In genomic region chr7:134366481-134366880, GRCh38 we compare ENCODE assay signal across 16 cellular contexts.
"Had no signal": no experiment of that assay in that cellular context is flagged by ENCODE, and none has a peak within 500 bp of the region (broad histone marks: within the 10 kb centered on the region; RNA-seq: fewer than 3 reads in every experiment).

No MANE protein-coding gene starts in this region.

- H3K4me3 Mint-ChIP-seq: activated CD4-positive, alpha-beta T cell treated with anti-CD3 and anti-CD28 coated beads for 36 hours; activated CD8-positive, alpha-beta T cell treated with anti-CD3 and anti-CD28 coated beads for 36 hours; activated naive CD8-positive, alpha-beta T cell treated with anti-CD3 and anti-CD28 coated beads, Interleukin-2, amount 10 ng/mL, durations not matched to agents 7 days and 5 days; memory B cell; nephron had no signal

- H3K4me1 Mint-ChIP-seq: activated CD4-positive, alpha-beta T cell treated with anti-CD3 and anti-CD28 coated beads for 36 hours; activated naive CD8-positive, alpha-beta T cell treated with anti-CD3 and anti-CD28 coated beads, Interleukin-2, amount 10 ng/mL, durations not matched to agents 7 days and 5 days; memory B cell had no signal

- ATAC-seq: activated CD4-positive, alpha-beta T cell treated with anti-CD3 and anti-CD28 coated beads for 36 hours; activated CD8-positive, alpha-beta T cell treated with anti-CD3 and anti-CD28 coated beads for 36 hours; foreskin keratinocyte; stimulated activated naive CD8-positive, alpha-beta T cell treated with anti-CD3 and anti-CD28 coated beads, Interleukin-15, Interleukin-2, amounts not matched to agents 100 U/mL and 50 U/mL, for 24 hours; upper lobe of right lung had no signal

- H3K27ac Mint-ChIP-seq: activated CD4-positive, alpha-beta T cell treated with anti-CD3 and anti-CD28 coated beads for 36 hours; activated CD8-positive, alpha-beta T cell treated with anti-CD3 and anti-CD28 coated beads for 36 hours; activated naive CD8-positive, alpha-beta T cell treated with anti-CD3 and anti-CD28 coated beads, Interleukin-2, amount 10 ng/mL, durations not matched to agents 7 days and 5 days; memory B cell; nephron had no signal

- H3K36me3 Mint-ChIP-seq: activated naive CD8-positive, alpha-beta T cell treated with anti-CD3 and anti-CD28 coated beads, Interleukin-2, amount 10 ng/mL, durations not matched to agents 7 days and 5 days; memory B cell had no signal

- H3K36me3 ChIP-seq: ascending aorta, prostate gland, upper lobe of right lung had no signal

- H3K27me3 ChIP-seq: ascending aorta, upper lobe of right lung had no signal

- H3K4me3 ChIP-seq: ascending aorta, prostate gland, upper lobe of right lung had no signal

- H3K4me1 ChIP-seq: ascending aorta, foreskin keratinocyte, prostate gland had no signal

- H3K9me3 Mint-ChIP-seq: activated CD8-positive, alpha-beta T cell treated with anti-CD3 and anti-CD28 coated beads for 36 hours; activated naive CD8-positive, alpha-beta T cell treated with anti-CD3 and anti-CD28 coated beads, Interleukin-2, amount 10 ng/mL, durations not matched to agents 7 days and 5 days; memory B cell; nephron had no signal

- H3K9me3 ChIP-seq: ascending aorta, prostate gland, upper lobe of right lung had no signal

- DNase-seq: activated CD4-positive, alpha-beta T cell treated with anti-CD3 and anti-CD28 coated beads for 36 hours; activated CD8-positive, alpha-beta memory T cell treated with anti-CD3 and anti-CD28 coated beads, Interleukin-2, amount 50 U/mL, for 4 hours; activated CD8-positive, alpha-beta T cell treated with anti-CD3 and anti-CD28 coated beads for 36 hours; activated naive CD8-positive, alpha-beta T cell treated with anti-CD3 and anti-CD28 coated beads, Interleukin-2, amount 10 ng/mL, durations not matched to agents 7 days and 5 days; effector CD4-positive, alpha-beta T cell; foreskin keratinocyte; head of caudate nucleus; occipital lobe; stimulated activated CD4-positive, alpha-beta T cell treated with anti-CD3 and anti-CD28 coated beads, Interleukin-4, amount 100 ng/mL, for 1 hour; stimulated activated CD8-positive, alpha-beta memory T cell treated with anti-CD3 and anti-CD28 coated beads, Interleukin-4, amount 100 ng/mL, for 48 hours; stimulated activated naive CD8-positive, alpha-beta T cell treated with anti-CD3 and anti-CD28 coated beads, Interleukin-15, Interleukin-2, amounts not matched to agents 100 U/mL and 50 U/mL, for 24 hours; upper lobe of right lung had no signal

- H3K27ac ChIP-seq: ascending aorta, foreskin keratinocyte, prostate gland, upper lobe of right lung had no signal
